Comparison of ENCODE assay signal across 8 cellular contexts in the genomic region with DNA sequence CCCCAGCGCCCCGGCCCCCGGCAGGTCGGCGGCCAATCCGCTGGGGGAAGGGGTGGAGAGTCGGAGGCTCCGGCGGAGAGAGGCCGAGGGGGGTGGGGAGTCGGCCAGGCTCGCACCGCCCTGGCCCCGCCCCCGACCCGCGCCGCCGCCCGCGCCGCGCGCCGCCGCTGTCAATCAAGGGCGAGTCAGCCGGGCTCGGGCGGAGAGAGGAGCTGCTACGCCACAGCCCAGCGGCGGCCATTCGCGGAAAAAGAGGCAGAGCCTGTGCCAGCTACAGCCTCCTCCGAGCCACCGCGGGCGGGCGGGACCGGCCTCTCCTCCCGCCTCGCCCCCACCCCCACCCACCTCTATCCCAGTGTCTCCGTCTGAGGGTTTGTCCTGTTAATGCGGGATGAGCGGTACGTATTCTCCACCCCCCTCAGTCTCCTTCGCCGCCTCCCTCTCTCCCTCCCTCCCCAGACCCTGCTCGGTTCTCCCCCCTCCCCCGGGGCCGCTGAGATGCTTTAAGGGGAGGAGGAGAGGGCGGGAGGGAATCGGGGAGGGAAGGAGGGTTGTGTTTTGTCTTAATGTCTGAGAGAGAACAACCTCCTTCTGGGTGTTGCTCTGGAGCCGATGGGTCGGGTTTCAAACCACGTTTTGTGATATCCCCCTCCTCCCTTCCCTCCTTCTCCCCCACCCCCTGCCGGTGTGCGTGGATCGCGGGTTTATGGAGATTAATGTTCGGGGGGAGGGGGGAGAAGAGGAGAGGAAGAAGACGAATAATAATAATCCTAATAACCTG. TPM values are rescaled to one million over a fixed set of nuclear protein-coding genes. Genes with fewer than 3 reads are reported as not detected.
DNase-seq lines count a peak whose midpoint lies in the region; ATAC-seq, FAIRE-seq and TF ChIP-seq lines count a peak whose summit lies in the region.

A gene (plus strand): TSS at position 223 of the 781 bp plus-strand sequence. CDS start 169 bp downstream, at position 392.

- H3K4me3 ChIP-seq in right atrium auricular region (peak within 1 kb of the TSS; percentile 70 to 92), psoas muscle (peak within 1 kb of the TSS; percentile 86)

- peak; percentile 70 for ATAC-seq in GM18502 (IDR thresholded peaks at IDR 0.05; ENCODE audit: poor library complexity, unreplicated experiment)
- peak; percentile 71 for ATAC-seq in HG02970 (IDR thresholded peaks at IDR 0.05; ENCODE audit: low FRiP score, unreplicated experiment)
- ATAC-seq in psoas muscle = peak; percentile 87 to 89 (median 88)

- intact Hi-C loops in psoas muscle (cut with DNase I) = loop anchor here (5.0 to 10.0 kb wide), 3 partner anchors 77 to 657 kb away; no protein-coding TSS in a partner anchor

- no peaks in the 10 kb centered on the region for H3K27me3 ChIP-seq in right atrium auricular region
- H3K27me3 ChIP-seq in psoas muscle (ENCODE audit: insufficient read depth in 3 of 3, low read length in 2 of 3) = no peaks in the 10 kb centered on the region

- H3K9me3 ChIP-seq in right atrium auricular region (no peaks in the 10 kb centered on the region), psoas muscle (no peaks in the 10 kb centered on the region)

- TF ChIP-seq CTCF in right atrium auricular region (IDR thresholded peaks at IDR 0.05) = no peak
- no peak for TF ChIP-seq CTCF in psoas muscle (IDR thresholded peaks at IDR 0.05)

- H3K4me1 ChIP-seq in right atrium auricular region = peaks cover 0 to 51% of the 10 kb centered on the region in 2 donors
- H3K4me1 ChIP-seq in psoas muscle = peaks cover 43% of the 10 kb centered on the region

- peak; percentile 82 for FAIRE-seq in urothelium cell line (lab: Jason Lieb, UNC)

- 0 to 1% (median 1%) methylated on average over 27 to 62 of the region's 63 CpGs for WGBS in psoas muscle, 3 donors

- H3K36me3 ChIP-seq in right atrium auricular region (no peaks in the 10 kb centered on the region), psoas muscle (ENCODE audit: insufficient read depth in 1 of 2, low read depth in 1 of 2) (peaks cover 0 to 5% of the 10 kb centered on the region in 2 donors)

- peak within 1 kb of the TSS; percentile 95 for H3K27ac ChIP-seq in angular gyrus (ENCODE audit: low read depth, low read length)
- H3K27ac ChIP-seq in right atrium auricular region = peak within 1 kb of the TSS; percentile 98 to 99
- H3K27ac ChIP-seq in psoas muscle = peak within 1 kb of the TSS; percentile 97

- peak; percentile 93 for DNase-seq in NCI-H187 treated with DMSO at 0.1 percent for 48 hours (lab: John Stamatoyannopoulos, UW)
- DNase-seq in T-helper 2 cell = peak; percentile 93 to 96 (median 94)
- DNase-seq in right atrium auricular region (ENCODE audit: low spot score) = peak; percentile 93
- peak; percentile 96 to 98 for DNase-seq in psoas muscle
- DNase-seq in urothelium cell line (ENCODE audit: low spot score) = peak; percentile 94

RNA-seq across cellular contexts. Expression of the gene that starts here (rescaled TPM):
- total RNA-seq in right atrium auricular region (100 to 1,000 TPM in 1 of 2 donors, 10 to 100 TPM in 1; 15.2 to 205 TPM), psoas muscle (1 to 10 TPM; 5.4 to 7.4 (median 6.5) TPM)
- 1 to 10 TPM; 1.5 to 5.8 (median 3.0) TPM for polyA plus RNA-seq in psoas muscle

Comparison
In these comparisons a context has a peak if more than half of its experiments do, and no peak if none do; other contexts are left out.
1. Peak in every context shown above with its lines: DNase-seq, ATAC-seq, H3K4me3 ChIP-seq and H3K27ac ChIP-seq.